ENCODE assay signal across 1 cellular context in genomic region chr19:34570140-34570539, GRCh38.
TF ChIP-seq lines count a peak whose summit lies in the region.

No MANE protein-coding gene starts in this region.

TF ChIP-seq in HEK293, 187 proteins besides CTCF, POLR2A, EP300 and RAD21 (continued from another document):
- TF ChIP-seq ZNF518A (tag by site-specific recombination; conservative IDR thresholded peaks at IDR 0.05; ENCODE audit: low read depth) (0 out of 2 replicates have a peak, but pooled peaks have one; percentile 26), ZNF626 (tag by site-specific recombination; IDR thresholded peaks at IDR 0.05) (peak; percentile 98)
